In genomic region chr11:111417011-111417765, GRCh38 we compare ENCODE assay signal across 9 cellular contexts. TPM values are rescaled to one million over a fixed set of nuclear protein-coding genes. Genes with fewer than 3 reads are reported as not detected.
A peak's percentile ranks its signal among the peaks of the same experiment; 100 is the strongest.
DNase-seq lines count a peak whose midpoint lies in the region; ATAC-seq, FAIRE-seq and TF ChIP-seq lines count a peak whose summit lies in the region.
"Had no signal": no experiment of that assay in that cellular context is flagged by ENCODE, and none has a peak within 500 bp of the region (broad histone marks: within the 10 kb centered on the region; RNA-seq: fewer than 3 reads in every experiment).

No MANE protein-coding gene starts in this region.

- CTCF ChIA-PET in GM12878 (lab: Yijun Ruan, JAX), result interaction anchor here (0.5 to 18.2 kb wide), 14 partner anchors 8 to 499 kb away, joined by 3 to 680 read pairs (median 4); partner anchors contain the start of gene POU2AF1

- no peaks in the 10 kb centered on the region for H3K36me3 Mint-ChIP-seq in chondrocyte (ENCODE audit: low read depth)

- BruUV-seq in GM12878 (replicated peaks; lab: Mats Ljungman, UMichigan), result TSS peak; percentile 40

- RAD21 ChIA-PET in GM12878 (lab: Charles Lee; ENCODE audit: unreplicated experiment), result interaction anchor here (0.8 to 19.6 kb wide), 15 partner anchors 7 to 454 kb away, joined by 3 to 657 read pairs (median 12); partner anchors contain the start of genes ALG9 and POU2AF1

- H3K27me3 Mint-ChIP-seq in chondrocyte (ENCODE audit: low read depth), result peaks cover 36% of the 10 kb centered on the region

- H4K20me1 ChIP-seq in GM12878 (ENCODE audit: control insufficient read depth, insufficient read depth), result no peaks in the 10 kb centered on the region

- in situ Hi-C loops in GM12878 (cut with MboI), result loop anchor here (5.0 kb wide), 1 partner anchor 50 kb away; no protein-coding TSS in a partner anchor

- no peaks in the 10 kb centered on the region; a peak in 1 of 4 replicates for H3K36me3 ChIP-seq in GM12878 (ENCODE audit: control insufficient read depth in 2 of 2, insufficient read depth in 2 of 2, low read length in 1 of 2)
- no peaks in the 10 kb centered on the region for H3K36me3 ChIP-seq in spleen
- no peaks in the 10 kb centered on the region for H3K36me3 ChIP-seq in WERI-Rb-1

- TF ChIP-seq CTCF in GM12865 (IDR thresholded peaks at IDR 0.05; ENCODE audit: insufficient read depth, low read depth, low read length, missing control alignments) (no peak), GM12878 (IDR thresholded peaks at IDR 0.05 in 2 of 3, conservative IDR thresholded peaks at IDR 0.05 in 1 of 3; ENCODE audit: control insufficient read depth in 2 of 3, extremely low read depth in 1 of 3, insufficient read depth in 1 of 3, low read depth in 3 of 3, low read length in 3 of 3) (no peak), spleen (IDR thresholded peaks at IDR 0.05 in 8 of 11, conservative IDR thresholded peaks at IDR 0.05 in 3 of 11) (no peak), chondrocyte (IDR thresholded peaks at IDR 0.05) (no peak), WERI-Rb-1 (IDR thresholded peaks at IDR 0.05; ENCODE audit: low read depth, low read length) (no peak)

- DNase-seq in GM12865 (ENCODE audit: low read depth) (peak; percentile 95), GM12878 (ENCODE audit: low read depth, low spot score) (peak; percentile 96), spleen (peak; percentile 83), chondrocyte (ENCODE audit: low spot score) (no peak), SHP77 (lab: John Stamatoyannopoulos, UW) (no peak), WERI-Rb-1 (no peak)

- peaks cover 15% of the 10 kb centered on the region for H3K79me2 ChIP-seq in GM12878 (ENCODE audit: control insufficient read depth, insufficient read depth, low read length)

- WGBS in GM12878 (ENCODE audit: insufficient coverage, insufficient replicate concordance, low lambda C conversion rate, missing lambda C conversion rate), result 0% methylated on average over 8 of the region's 8 CpGs
- WGBS in spleen, 5 donors, result 26 to 48% (median 29%) methylated on average over 8 of the region's 8 CpGs

- no peak for TF ChIP-seq RAD21 in GM12878 (IDR thresholded peaks at IDR 0.05; ENCODE audit: insufficient read depth, low read depth, low read length)

- peak overlapping the region; percentile 72 for H3K9ac ChIP-seq in GM12878 (ENCODE audit: control insufficient read depth, insufficient read depth, low read length)

- H3K9me3 ChIP-seq in GM12878 (replicated peaks; ENCODE audit: control insufficient read depth, insufficient read depth, low read length), result no peaks in the 10 kb centered on the region; the same call in 2 of the 3 replicates
- H3K9me3 ChIP-seq in spleen, result no peaks in the 10 kb centered on the region
- peaks cover 3% of the 10 kb centered on the region for H3K9me3 ChIP-seq in WERI-Rb-1 (ENCODE audit: severe bottlenecking)

- no peak overlapping the region for H2AFZ ChIP-seq in GM12878 (ENCODE audit: control insufficient read depth, low read depth, low read length)

- FAIRE-seq in GM12878 (lab: Jason Lieb, UNC), result no peak

- no peaks in the 10 kb centered on the region for H3K9me3 Mint-ChIP-seq in chondrocyte (ENCODE audit: low read depth)

- peaks cover 81% of the 10 kb centered on the region for H3K4me1 ChIP-seq in GM12878 (ENCODE audit: control insufficient read depth, insufficient read depth, low read length)
- peaks cover 17 to 78% (median 56%) of the 10 kb centered on the region in 6 donors for H3K4me1 ChIP-seq in spleen

- peak; percentile 47 for ATAC-seq in GM21367 (IDR thresholded peaks at IDR 0.05; ENCODE audit: unreplicated experiment)
- peak; percentile 39 for ATAC-seq in HG03575 (IDR thresholded peaks at IDR 0.05; ENCODE audit: extremely low read depth, insufficient number of reproducible peaks, low FRiP score, unreplicated experiment)
- ATAC-seq in GM12878, result peak; percentile 81

- SMC1A ChIA-PET in GM12878 (lab: Charles Lee; ENCODE audit: uncharacterized antibody, unreplicated experiment), result interaction anchor here (0.7 to 29.3 kb wide), 17 partner anchors 9 to 1417 kb away, joined by 3 to 972 read pairs (median 6); partner anchors contain the start of genes FDX1 and POU2AF1

- H3K4me3 ChIP-seq in GM12865 (ENCODE audit: low read depth, low read length), result peak overlapping the region; percentile 51
- peak overlapping the region; percentile 29; the same call in 1 of the 2 replicates for H3K4me3 ChIP-seq in GM12878
- H3K4me3 ChIP-seq in spleen, result peak overlapping the region in 1 of 8 donors; percentile 47
- no peak overlapping the region for H3K4me3 ChIP-seq in WERI-Rb-1 (ENCODE audit: low read depth, low read length)

- H3K27ac ChIP-seq in GM12878 (ENCODE audit: control insufficient read depth, insufficient read depth) (peak overlapping the region; percentile 98), spleen (peak overlapping the region; percentile 54 to 86 (median 73)), WERI-Rb-1 (no peak overlapping the region)

- TF ChIP-seq POLR2A in GM12878 (IDR thresholded peaks at IDR 0.05; ENCODE audit: low read depth, low read length), result peak; percentile 53; the same call in 1 of the 2 replicates
- no peak for TF ChIP-seq POLR2A in spleen (IDR thresholded peaks at IDR 0.05)

- H3K27me3 ChIP-seq in GM12878 (replicated peaks in 1 of 2; ENCODE audit: control insufficient read depth in 2 of 2, insufficient read depth in 2 of 2, low read length in 1 of 2), result no peaks in the 10 kb centered on the region
- no peaks in the 10 kb centered on the region for H3K27me3 ChIP-seq in spleen (replicated peaks in 1 of 7)
- H3K27me3 ChIP-seq in WERI-Rb-1 (ENCODE audit: insufficient read depth, low read depth, severe bottlenecking), result no peaks in the 10 kb centered on the region

- peaks cover 4% of the 10 kb centered on the region for H3K4me1 Mint-ChIP-seq in chondrocyte (ENCODE audit: low read depth)

- intact Hi-C loops in GM12878 (cut with micrococcal nuclease; ENCODE audit: unreplicated experiment) (loop anchor here (1.0 to 5.0 kb wide), 3 partner anchors 38 to 1070 kb away; partner anchors contain the start of gene POU2AF1), spleen (cut with DNase I; ENCODE audit: low total_unique reads) (loop anchor here (10.0 kb wide), 1 partner anchor 52 kb away; no protein-coding TSS in a partner anchor)

- peak overlapping the region; percentile 85 for H3K4me2 ChIP-seq in GM12878 (ENCODE audit: control insufficient read depth, insufficient read depth)

- POLR2A ChIA-PET in GM12878 (lab: Charles Lee), result interaction anchor here (1.0 to 16.5 kb wide), 13 partner anchors 10 to 977 kb away, joined by 3 to 415 read pairs (median 4); partner anchors contain the start of gene POU2AF1

- H3K4me3 Mint-ChIP-seq in chondrocyte (ENCODE audit: unreplicated experiment), result no peak overlapping the region

- peak; percentile 66 to 90; a peak in 3 of 4 replicates for TF ChIP-seq EP300 in GM12878 (IDR thresholded peaks at IDR 0.05; ENCODE audit: borderline replicate concordance in 1 of 2, control insufficient read depth in 1 of 2, low read depth in 2 of 2, low read length in 2 of 2)

- no peak overlapping the region for H3K27ac Mint-ChIP-seq in chondrocyte (ENCODE audit: unreplicated experiment)

TF ChIP-seq in GM12878, 131 proteins besides CTCF, POLR2A, EP300 and RAD21 (continues in another document):
- TF ChIP-seq NR2C2 (IDR thresholded peaks at IDR 0.05; ENCODE audit: borderline replicate concordance, control insufficient read depth, insufficient read length, low read depth), result no peak
- TF ChIP-seq EED (IDR thresholded peaks at IDR 0.05; ENCODE audit: low read depth), result peak; percentile 48; the same call in 1 of the 2 replicates
- TF ChIP-seq SREBF1 (IDR thresholded peaks at IDR 0.05; ENCODE audit: low read length), result no peak
- TF ChIP-seq HCFC1 (IDR thresholded peaks at IDR 0.05; ENCODE audit: low read length), result no peak

RNA-seq across cellular contexts. Expression of gene POU2AF1, which starts 38.1 kb away (rescaled TPM):
- 165 and 176 TPM in 2 replicates for total RNA-seq in GM12878 (2013; cell fraction: nucleolus; rRNA removed)
- total RNA-seq in GM12878 (2014; rRNA removed), result 28.7 and 31.2 TPM in 2 replicates
- total RNA-seq in GM12878 (2014; rRNA removed; fragmentation: Illumina TruSeq; extraction: Trizol), result 31.9 and 35.1 TPM in 2 replicates
- total RNA-seq in GM12878 (2021), result 165 and 169 TPM in 2 replicates
- polyA plus RNA-seq in GM12878 (2011; ENCODE audit: low read depth), result 175 TPM
- polyA plus RNA-seq in GM12878 (2011; rRNA removed), result 34.5 and 61.7 TPM in 2 replicates
- polyA plus RNA-seq in GM12878 (2011; cell fraction: cytosol; rRNA removed), result 57.8 and 71.0 TPM in 2 replicates
- polyA plus RNA-seq in GM12878 (2011; cell fraction: nucleus; rRNA removed), result 98.1 and 141 TPM in 2 replicates
- polyA plus RNA-seq in GM12878 (2012), result 246 and 275 TPM in 2 replicates
- 97.7 and 107 TPM in 2 replicates for polyA plus RNA-seq in GM12878 (2014; fragmentation: Illumina TruSeq; extraction: Trizol)
- polyA plus RNA-seq in GM12878 (2014; fragmentation: Nextera tagmentation; extraction: Ambion mirVana), result 10 to 100 TPM; 13.1 to 92.7 TPM
- polyA plus RNA-seq in GM12878 (2014; rRNA removed), result 93.5 and 128 TPM in 2 replicates
- 10 to 100 TPM; 71.3 to 79.7 TPM for polyA plus RNA-seq in GM12878 (2016; fragmentation: Nextera tagmentation; extraction: Ambion mirVana)
- polyA minus RNA-seq in GM12878 (2011; rRNA and poly(A)+ RNA removed), result 70.5 and 86.6 TPM in 2 replicates
- 55.2 and 55.6 TPM in 2 replicates for polyA minus RNA-seq in GM12878 (2011; cell fraction: cytosol; rRNA and poly(A)+ RNA removed)
- polyA minus RNA-seq in GM12878 (2011; cell fraction: nucleus; rRNA and poly(A)+ RNA removed), result 48.6 and 100 TPM in 2 replicates
- total RNA-seq in spleen, result 100 to 1,000 TPM in 4 of 7 donors, 10 to 100 TPM in 3; 89.1 to 280 (median 124) TPM
- 100 to 1,000 TPM in 1 of 3 donors, 10 to 100 TPM in 2; 60.1 to 108 (median 73.0) TPM for polyA plus RNA-seq in spleen
- total RNA-seq in chondrocyte, result not detected in 3 replicates
- polyA plus RNA-seq: fibroblast of lung had no signal

Comparison
In these comparisons a context has a peak if more than half of its experiments do, and no peak if none do; other contexts are left out.
1. DNase-seq: peak in GM12865 (single experiment), GM12878 (single experiment) and spleen (single experiment); none in chondrocyte (single experiment), SHP77 (0 of 2) and WERI-Rb-1 (single experiment).
2. RNA of gene POU2AF1, which starts 38.1 kb away (total RNA-seq): 89.1 to 280 TPM in spleen and 28.7 to 176 TPM in GM12878; not detected in chondrocyte; every median in the first group is over 10 times any median in the second.
3. Peak in every context shown above with its lines, with median percentiles within 50 percentile points of each other: ATAC-seq.